ENCODE assay signal across 23 cellular contexts in the genomic region with DNA sequence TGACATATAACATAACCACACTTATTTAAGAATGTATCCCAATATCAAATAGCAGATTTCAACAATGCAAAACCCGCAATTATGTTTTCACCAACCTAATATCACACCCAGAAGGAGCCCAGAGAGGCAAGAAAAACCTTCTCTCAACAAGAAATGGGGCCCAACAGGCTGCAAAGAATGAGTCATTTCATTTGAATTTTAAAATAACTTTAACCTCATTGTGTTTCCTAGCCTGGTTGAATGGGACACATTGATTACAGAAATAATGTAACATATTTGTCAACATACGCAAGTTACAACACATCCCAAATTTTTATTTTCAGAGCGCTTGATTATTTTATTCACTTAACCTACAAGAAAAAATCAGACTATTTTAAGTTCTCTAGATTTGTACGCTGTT.
DNase-seq lines count a peak whose midpoint lies in the region; ATAC-seq and TF ChIP-seq lines count a peak whose summit lies in the region.
"Had no signal": no experiment of that assay in that cellular context is flagged by ENCODE, and none has a peak within 500 bp of the region (broad histone marks: within the 10 kb centered on the region; RNA-seq: fewer than 3 reads in every experiment).

No MANE protein-coding gene starts in this region.

- no peaks in the 10 kb centered on the region for H3F3A ChIP-seq in SK-N-SH (replicated peaks; ENCODE audit: insufficient read depth)

- no peaks in the 10 kb centered on the region for H3K36me3 ChIP-seq in SK-N-SH (replicated peaks in 1 of 2; ENCODE audit: control insufficient read depth in 1 of 2, insufficient read depth in 2 of 2, low read length in 1 of 2)
- H3K36me3 ChIP-seq in IMR-90 (ENCODE audit: control insufficient read depth, insufficient read depth, low read length): no peaks in the 10 kb centered on the region
- H3K36me3 ChIP-seq: Peyer's patch had no signal

- no peak overlapping the region for H2AK5ac ChIP-seq in IMR-90 (ENCODE audit: low read depth, low read length)

- no peak for TF ChIP-seq POLR2A in IMR-90 (IDR thresholded peaks at IDR 0.05; ENCODE audit: low read depth, low read length)

- DNase-seq in SK-N-SH (no peak), IMR-90 (peak; percentile 13), astrocyte of the spinal cord (ENCODE audit: low read depth, low spot score) (peak; percentile 4), retina (no peak), activated T-cell treated with anti-CD3 and anti-CD28 coated beads for 4 hours (no peak), NCI-H1930 (lab: John Stamatoyannopoulos, UW) (no peak)
- DNase-seq: DMS153, DND-41, H7, KG1, NCI-H1048, NCI-H1694, NCI-H2081 treated with DMSO at 0.1 percent for 48 hours, NCI-H2171, NCI-H226, NCI-H510A, NCI-H69, Peyer's patch, SIG-M5 had no signal

- WGBS in SK-N-SH (ENCODE audit: low lambda C conversion rate): 72% methylated on average over 4 of the region's 4 CpGs
- WGBS in IMR-90 (ENCODE audit: extremely low coverage in 2 of 2, insufficient read length in 1 of 2), 2 experiments: no CpG with 5 or more reads among the region's 4 CpGs

- H3K18ac ChIP-seq in IMR-90 (ENCODE audit: low read depth, low read length): no peak overlapping the region

- no peaks in the 10 kb centered on the region for H3K9me1 ChIP-seq in IMR-90 (ENCODE audit: insufficient read depth, low read length)

- H3K9me3 ChIP-seq in SK-N-SH: no peaks in the 10 kb centered on the region
- H3K9me3 ChIP-seq in IMR-90 (ENCODE audit: control insufficient read depth, insufficient read depth, low read length): no peaks in the 10 kb centered on the region
- H3K9me3 ChIP-seq: Peyer's patch had no signal

- no peak overlapping the region for H3K4ac ChIP-seq in IMR-90 (ENCODE audit: low read depth, low read length)

- H2BK20ac ChIP-seq in IMR-90 (ENCODE audit: low read depth, low read length): no peak overlapping the region

- no peak overlapping the region for H2BK5ac ChIP-seq in IMR-90 (ENCODE audit: low read depth, low read length, poor library complexity, severe bottlenecking)

- intact Hi-C loops in IMR-90 (cut with micrococcal nuclease): no loop called here

- CTCF ChIA-PET in SK-N-SH (lab: Yijun Ruan, JAX) (no interaction called here), IMR-90 (lab: Yijun Ruan, JAX) (no interaction called here)

- H3K9ac ChIP-seq in SK-N-SH: no peak overlapping the region
- H3K9ac ChIP-seq in IMR-90 (ENCODE audit: low read depth, low read length): no peak overlapping the region

- H4K8ac ChIP-seq in IMR-90 (ENCODE audit: low read depth in 2 of 2, low read length in 2 of 2): no peak overlapping the region

- no peak overlapping the region for H2BK15ac ChIP-seq in IMR-90 (ENCODE audit: low read depth, low read length)

- no peak overlapping the region for H2AK9ac ChIP-seq in IMR-90 (replicated peaks; ENCODE audit: low read depth, low read length, poor library complexity)

- POLR2A ChIA-PET in SK-N-SH (lab: Yijun Ruan, JAX) (no interaction called here), IMR-90 (lab: Charles Lee; ENCODE audit: unreplicated experiment) (no interaction called here)

- no peak overlapping the region for H4K5ac ChIP-seq in IMR-90 (ENCODE audit: low read depth, low read length)

- in situ Hi-C loops in IMR-90 (cut with MboI; ENCODE audit: low sequenced_read_pairs): no loop called here
- in situ Hi-C loops in astrocyte of the spinal cord (cut with HindIII; ENCODE audit: low sequenced_read_pairs): no loop called here

- H2BK120ac ChIP-seq in IMR-90 (ENCODE audit: low read depth, low read length): no peak overlapping the region

- no peak overlapping the region for H3K27ac ChIP-seq in SK-N-SH (ENCODE audit: low read depth in 2 of 2, low read length in 1 of 2)
- H3K27ac ChIP-seq in IMR-90 (ENCODE audit: insufficient read depth, low read length): no peak overlapping the region
- H3K27ac ChIP-seq: 22Rv1, HL-60, Peyer's patch, SK-N-MC had no signal

- no peaks in the 10 kb centered on the region for H3K4me1 ChIP-seq in SK-N-SH (ENCODE audit: control insufficient read depth in 1 of 2, insufficient read depth in 2 of 2, low read depth in 1 of 2, low read length in 1 of 2)
- no peaks in the 10 kb centered on the region for H3K4me1 ChIP-seq in IMR-90 (ENCODE audit: control insufficient read depth, insufficient read depth, low read length)
- H3K4me1 ChIP-seq: Peyer's patch had no signal

- H3K9me2 ChIP-seq in SK-N-SH: no peaks in the 10 kb centered on the region

- H4K20me1 ChIP-seq in SK-N-SH (ENCODE audit: insufficient read depth): no peaks in the 10 kb centered on the region
- no peaks in the 10 kb centered on the region for H4K20me1 ChIP-seq in IMR-90 (ENCODE audit: insufficient read depth, low read length)

- ATAC-seq in SK-N-SH treated with all-trans-retinoic acid at 6 μM for 48 hours (no peak), IMR-90 (ENCODE audit: low read depth) (0 out of 2 replicates have a peak, but pooled peaks have one; percentile 24)

- H4K91ac ChIP-seq in IMR-90 (ENCODE audit: insufficient read depth, low read depth, low read length): no peak overlapping the region

- TF ChIP-seq EP300 in SK-N-SH (IDR thresholded peaks at IDR 0.05; ENCODE audit: borderline replicate concordance in 1 of 2, low read depth in 1 of 2, low read length in 1 of 2): no peak

- H3K4me2 ChIP-seq in SK-N-SH (no peak overlapping the region), IMR-90 (ENCODE audit: low read depth, low read length) (no peak overlapping the region)

- H3K14ac ChIP-seq in IMR-90 (replicated peaks; ENCODE audit: low read depth, low read length): no peak overlapping the region

- H3K79me1 ChIP-seq in IMR-90 (ENCODE audit: low read depth in 1 of 2, low read length in 2 of 2): no peaks in the 10 kb centered on the region

- H3K4me3 ChIP-seq in SK-N-SH (ENCODE audit: low read depth in 2 of 2, low read length in 1 of 2): no peak overlapping the region
- H3K4me3 ChIP-seq in IMR-90 (ENCODE audit: insufficient read depth, low read depth, low read length): no peak overlapping the region
- no peak overlapping the region for H3K4me3 ChIP-seq in astrocyte of the spinal cord (ENCODE audit: low read depth, low read length)
- H3K4me3 ChIP-seq: Peyer's patch, SK-N-MC had no signal

- no peak for TF ChIP-seq CTCF in SK-N-SH (IDR thresholded peaks at IDR 0.05)
- TF ChIP-seq CTCF in IMR-90 (conservative IDR thresholded peaks at IDR 0.05; ENCODE audit: low read depth, low read length): no peak
- TF ChIP-seq CTCF in astrocyte of the spinal cord (IDR thresholded peaks at IDR 0.05; ENCODE audit: low read depth, low read length): no peak

- H3K79me2 ChIP-seq in SK-N-SH (ENCODE audit: insufficient read depth): no peaks in the 10 kb centered on the region

- no peak overlapping the region for H3K56ac ChIP-seq in IMR-90 (ENCODE audit: extremely low read depth, insufficient read depth, low read length)

- BruUV-seq in IMR-90 (replicated peaks; lab: Mats Ljungman, UMichigan): no TSS peak

- H3K27me3 ChIP-seq in SK-N-SH (ENCODE audit: insufficient read depth) (no peaks in the 10 kb centered on the region), IMR-90 (ENCODE audit: control insufficient read depth, insufficient read depth, low read length) (no peaks in the 10 kb centered on the region)
- H3K27me3 ChIP-seq: Peyer's patch had no signal

- H3K23ac ChIP-seq in IMR-90 (ENCODE audit: low read depth, low read length): no peak overlapping the region

- H2AFZ ChIP-seq in SK-N-SH (ENCODE audit: low read depth) (no peak overlapping the region), IMR-90 (replicated peaks; ENCODE audit: low read length, poor library complexity) (no peak overlapping the region)

- dilution Hi-C loops in IMR-90 (cut with HindIII; ENCODE audit: low sequenced_read_pairs, unreplicated experiment): no loop called here

- TF ChIP-seq RAD21 in SK-N-SH (IDR thresholded peaks at IDR 0.05; ENCODE audit: low read length): no peak
- no peak for TF ChIP-seq RAD21 in IMR-90 (IDR thresholded peaks at IDR 0.05; ENCODE audit: low read length)

TF ChIP-seq in SK-N-SH, 30 proteins besides CTCF, POLR2A, EP300 and RAD21:
- TF ChIP-seq JUND (IDR thresholded peaks at IDR 0.05) (peak; percentile 19; the same call in 1 of the 2 replicates), USF1 (IDR thresholded peaks at IDR 0.05; ENCODE audit: borderline replicate concordance, low read depth) (no peak)

TF ChIP-seq in SK-N-SH treated with all-trans-retinoic acid at 6 μM for 48 hours, 23 proteins besides CTCF, POLR2A, EP300 and RAD21 (continues in another document):
- TF ChIP-seq ZNF8 (CRISPR knock-in tag; IDR thresholded peaks at IDR 0.05): no peak
- no peak for TF ChIP-seq GLIS3 (CRISPR knock-in tag; IDR thresholded peaks at IDR 0.05)
- TF ChIP-seq ZFP3 (CRISPR knock-in tag; IDR thresholded peaks at IDR 0.05): no peak

TF ChIP-seq in IMR-90, 13 proteins besides CTCF, POLR2A, EP300 and RAD21 (continues in another document):
- TF ChIP-seq BHLHE40 (IDR thresholded peaks at IDR 0.05; ENCODE audit: low read depth, low read length) (no peak), SMC3 (IDR thresholded peaks at IDR 0.05; ENCODE audit: low read depth, low read length) (no peak), CHD1 (IDR thresholded peaks at IDR 0.05; ENCODE audit: low read depth, low read length) (no peak), MAZ (IDR thresholded peaks at IDR 0.05; ENCODE audit: borderline replicate concordance, low read depth, low read length) (no peak), USF2 (IDR thresholded peaks at IDR 0.05; ENCODE audit: low read depth, low read length) (no peak), MXI1 (IDR thresholded peaks at IDR 0.05; ENCODE audit: borderline replicate concordance, low read depth, low read length) (no peak), RFX5 (IDR thresholded peaks at IDR 0.05; ENCODE audit: low read depth, low read length) (no peak), ELK1 (IDR thresholded peaks at IDR 0.05; ENCODE audit: borderline replicate concordance, low read depth, low read length) (no peak), FOS (IDR thresholded peaks at IDR 0.05; ENCODE audit: low read depth, low read length) (no peak), MAFK (IDR thresholded peaks at IDR 0.05; ENCODE audit: low read depth, low read length) (no peak), NFE2L2 (IDR thresholded peaks at IDR 0.05; ENCODE audit: low read depth, low read length) (no peak)

Comparison
In these comparisons a context has a peak if more than half of its experiments do, and no peak if none do; other contexts are left out.
1. DNase-seq: peak in IMR-90 (single experiment) and astrocyte of the spinal cord (single experiment); none in SK-N-SH (single experiment), retina (single experiment), activated T-cell treated with anti-CD3 and anti-CD28 coated beads for 4 hours (single experiment) and NCI-H1930 (0 of 2).